ENCODE assay signal across 26 cellular contexts in the genomic region with DNA sequence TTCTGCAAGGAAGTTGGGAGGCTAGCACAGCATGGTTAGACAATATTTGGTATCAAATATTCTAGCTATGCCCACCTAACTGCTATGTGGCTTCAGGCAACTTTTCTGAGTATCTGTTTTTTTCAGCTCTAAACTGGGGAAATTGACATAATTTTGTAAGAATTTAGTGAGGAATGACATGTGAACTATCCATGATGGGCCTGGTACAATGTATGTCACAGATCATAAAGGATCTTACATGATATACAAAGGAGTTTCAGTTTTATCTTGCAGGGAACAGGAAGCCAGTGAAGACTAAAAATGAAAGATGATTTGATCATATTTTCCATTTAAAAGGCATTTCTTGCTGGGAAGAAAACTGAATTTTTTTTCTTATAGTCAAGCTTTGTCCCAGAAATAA.
DNase-seq lines count a peak whose midpoint lies in the region; ATAC-seq and TF ChIP-seq lines count a peak whose summit lies in the region.
"Had no signal": no experiment of that assay in that cellular context is flagged by ENCODE, and none has a peak within 500 bp of the region (broad histone marks: within the 10 kb centered on the region; RNA-seq: fewer than 3 reads in every experiment).

No MANE protein-coding gene starts in this region.

- peaks cover 0 to 24% (median 6%) of the 10 kb centered on the region in 3 donors for H3K4me1 ChIP-seq in gastroesophageal sphincter
- H3K4me1 ChIP-seq: right lobe of liver, vagina had no signal

- CTCF ChIA-PET in activated naive CD4-positive, alpha-beta T cell treated with anti-CD3 and anti-CD28 coated beads for 36 hours (lab: Charles Lee) = no interaction called here
- CTCF ChIA-PET in activated naive CD4-positive, alpha-beta T cell treated with anti-CD3 and anti-CD28 coated beads, Interleukin-2, amount 10 ng/mL, durations not matched to agents 7 days and 5 days (lab: Charles Lee) = interaction anchor here (1.0 to 1.5 kb wide), 2 partner anchors 9 to 384 kb away, joined by 3 to 4 read pairs; no protein-coding TSS in a partner anchor

- no peak for TF ChIP-seq EP300 in gastroesophageal sphincter (IDR thresholded peaks at IDR 0.05)

- H3K27me3 Mint-ChIP-seq in activated naive CD4-positive, alpha-beta T cell treated with anti-CD3 and anti-CD28 coated beads for 36 hours (ENCODE audit: low read depth) = peaks cover 3% of the 10 kb centered on the region
- H3K27me3 Mint-ChIP-seq in activated naive CD4-positive, alpha-beta T cell treated with anti-CD3 and anti-CD28 coated beads, Interleukin-2, amount 10 ng/mL, durations not matched to agents 7 days and 5 days = no peaks in the 10 kb centered on the region
- peaks cover 13% of the 10 kb centered on the region for H3K27me3 Mint-ChIP-seq in activated T-helper 17 cell treated with anti-CD3 and anti-CD28 coated beads, Interleukin-2, amount 50 U/mL, for 72 hours

- H3K9me3 ChIP-seq in gastroesophageal sphincter = no peaks in the 10 kb centered on the region
- H3K9me3 ChIP-seq: BE2C, right lobe of liver, thyroid gland, vagina had no signal

- no peak overlapping the region for H3K4me3 Mint-ChIP-seq in activated naive CD4-positive, alpha-beta T cell treated with anti-CD3 and anti-CD28 coated beads for 36 hours
- H3K4me3 Mint-ChIP-seq in activated naive CD4-positive, alpha-beta T cell treated with anti-CD3 and anti-CD28 coated beads, Interleukin-2, amount 10 ng/mL, durations not matched to agents 7 days and 5 days = no peak overlapping the region
- no peak overlapping the region for H3K4me3 Mint-ChIP-seq in activated T-helper 17 cell treated with anti-CD3 and anti-CD28 coated beads, Interleukin-2, amount 50 U/mL, for 72 hours

- DNase-seq in activated naive CD4-positive, alpha-beta T cell treated with anti-CD3 and anti-CD28 coated beads for 36 hours = no peak
- no peak for DNase-seq in activated naive CD4-positive, alpha-beta T cell treated with anti-CD3 and anti-CD28 coated beads, Interleukin-2, amount 10 ng/mL, durations not matched to agents 7 days and 5 days
- DNase-seq in NCI-H2081 treated with DMSO at 0.1 percent for 48 hours (lab: John Stamatoyannopoulos, UW) = no peak
- no peak for DNase-seq in mucosa of gallbladder (ENCODE audit: low spot score)
- DNase-seq in NCI-H1048 (lab: John Stamatoyannopoulos, UW) = no peak
- DNase-seq: activated CD4-positive, CD25-positive, alpha-beta regulatory T cell treated with anti-CD3 and anti-CD28 coated beads, Interleukin-2, amount 50 U/mL, for 72 hours; activated CD8-positive, alpha-beta memory T cell treated with anti-CD3 and anti-CD28 coated beads for 24 hours; activated naive CD4-positive, alpha-beta T cell treated with anti-CD3 and anti-CD28 coated beads, Interleukin-2, amount 50 U/mL, for 16 hours; activated T-cell treated with anti-CD3 and anti-CD28 coated beads for 4 hours; BE2C; DMS 273 treated with DMSO at 0.1 percent for 48 hours; effector memory CD4-positive, alpha-beta T cell; H7; NCI-H1694 treated with DMSO at 0.1 percent for 48 hours; NCI-H446 treated with DMSO at 0.1 percent for 48 hours; NCI-H774; right lobe of liver; stimulated activated CD8-positive, alpha-beta memory T cell treated with anti-CD3 and anti-CD28 coated beads, Interleukin-4, amount 100 ng/mL, for 48 hours; thyroid gland had no signal

- H3K4me1 Mint-ChIP-seq in activated naive CD4-positive, alpha-beta T cell treated with anti-CD3 and anti-CD28 coated beads for 36 hours (ENCODE audit: low read depth) = peaks cover 24% of the 10 kb centered on the region
- peaks cover 10% of the 10 kb centered on the region for H3K4me1 Mint-ChIP-seq in activated naive CD4-positive, alpha-beta T cell treated with anti-CD3 and anti-CD28 coated beads, Interleukin-2, amount 10 ng/mL, durations not matched to agents 7 days and 5 days
- H3K4me1 Mint-ChIP-seq in activated T-helper 17 cell treated with anti-CD3 and anti-CD28 coated beads, Interleukin-2, amount 50 U/mL, for 72 hours = peaks cover 8% of the 10 kb centered on the region

- no peak for TF ChIP-seq POLR2A in gastroesophageal sphincter (IDR thresholded peaks at IDR 0.05)

- H3K27ac ChIP-seq in gastroesophageal sphincter = peak overlapping the region in 3 of 4 donors; percentile 9 to 44 (median 39)
- H3K27ac ChIP-seq: cardiac muscle cell, coronary artery, epithelial cell of prostate, right lobe of liver, thyroid gland, vagina had no signal

- no peaks in the 10 kb centered on the region for H3K36me3 Mint-ChIP-seq in activated naive CD4-positive, alpha-beta T cell treated with anti-CD3 and anti-CD28 coated beads for 36 hours (ENCODE audit: low read depth)
- H3K36me3 Mint-ChIP-seq in activated naive CD4-positive, alpha-beta T cell treated with anti-CD3 and anti-CD28 coated beads, Interleukin-2, amount 10 ng/mL, durations not matched to agents 7 days and 5 days = no peaks in the 10 kb centered on the region
- H3K36me3 Mint-ChIP-seq in activated T-helper 17 cell treated with anti-CD3 and anti-CD28 coated beads, Interleukin-2, amount 50 U/mL, for 72 hours (ENCODE audit: low read depth) = no peaks in the 10 kb centered on the region

- H3K36me3 ChIP-seq in gastroesophageal sphincter = no peaks in the 10 kb centered on the region
- H3K36me3 ChIP-seq: BE2C, cardiac muscle cell, right lobe of liver, thyroid gland, vagina had no signal

- H3K27ac Mint-ChIP-seq in activated naive CD4-positive, alpha-beta T cell treated with anti-CD3 and anti-CD28 coated beads for 36 hours = peak overlapping the region; percentile 1
- no peak overlapping the region for H3K27ac Mint-ChIP-seq in activated naive CD4-positive, alpha-beta T cell treated with anti-CD3 and anti-CD28 coated beads, Interleukin-2, amount 10 ng/mL, durations not matched to agents 7 days and 5 days
- H3K27ac Mint-ChIP-seq in activated T-helper 17 cell treated with anti-CD3 and anti-CD28 coated beads, Interleukin-2, amount 50 U/mL, for 72 hours = peak overlapping the region; percentile 23

- intact Hi-C loops in activated naive CD4-positive, alpha-beta T cell treated with anti-CD3 and anti-CD28 coated beads for 36 hours (cut with micrococcal nuclease) = loop anchor here (2.0 to 10.0 kb wide), 2 partner anchors 282 to 330 kb away; no protein-coding TSS in a partner anchor

- no peaks in the 10 kb centered on the region for H3K27me3 ChIP-seq in gastroesophageal sphincter
- H3K27me3 ChIP-seq: BE2C, cardiac muscle cell, right lobe of liver, thyroid gland, vagina had no signal

- ATAC-seq in activated T-helper 17 cell treated with anti-CD3 and anti-CD28 coated beads, Interleukin-2, amount 50 U/mL, for 72 hours (replicated peaks) = peak; percentile 47
- no peak for ATAC-seq in gastroesophageal sphincter
- ATAC-seq: left lobe of liver, right lobe of liver had no signal

- no peak overlapping the region for H3K4me3 ChIP-seq in gastroesophageal sphincter
- H3K4me3 ChIP-seq: cardiac muscle cell, coronary artery, right lobe of liver, thyroid gland, vagina had no signal

- H3K9me3 Mint-ChIP-seq in activated naive CD4-positive, alpha-beta T cell treated with anti-CD3 and anti-CD28 coated beads for 36 hours = no peaks in the 10 kb centered on the region
- no peaks in the 10 kb centered on the region for H3K9me3 Mint-ChIP-seq in activated naive CD4-positive, alpha-beta T cell treated with anti-CD3 and anti-CD28 coated beads, Interleukin-2, amount 10 ng/mL, durations not matched to agents 7 days and 5 days
- no peaks in the 10 kb centered on the region for H3K9me3 Mint-ChIP-seq in activated T-helper 17 cell treated with anti-CD3 and anti-CD28 coated beads, Interleukin-2, amount 50 U/mL, for 72 hours

- no peak for TF ChIP-seq CTCF in gastroesophageal sphincter (IDR thresholded peaks at IDR 0.05)
